In genomic region chrX:150310417-150310816, GRCh38 we compare ENCODE assay signal across 32 cellular contexts.
"Had no signal": no experiment of that assay in that cellular context is flagged by ENCODE, and none has a peak within 500 bp of the region (broad histone marks: within the 10 kb centered on the region; RNA-seq: fewer than 3 reads in every experiment).

No MANE protein-coding gene starts in this region.

- H3K36me3 Mint-ChIP-seq: naive thymus-derived CD4-positive, alpha-beta T cell; natural killer cell; stimulated activated memory B cell treated with anti-CD40 and anti-IgM and Interleukin-4, amounts not matched to agents 10 μg/mL and 1 μg/mL and 100 μg/mL, for 72 hours; type B pancreatic cell had no signal

- H3K9me3 Mint-ChIP-seq: natural killer cell; stimulated activated memory B cell treated with anti-CD40 and anti-IgM and Interleukin-4, amounts not matched to agents 10 μg/mL and 1 μg/mL and 100 μg/mL, for 72 hours; stimulated activated naive CD8-positive, alpha-beta T cell treated with anti-CD3 and anti-CD28 coated beads, Interleukin-15, amount 100 ng/mL, for 72 hours; type B pancreatic cell had no signal

- H3K9ac ChIP-seq: parathyroid adenoma had no signal

- H3K27ac ChIP-seq: neutrophil, ovary, parathyroid adenoma, psoas muscle, right lobe of liver, sigmoid colon, suprapubic skin, testis, tibial artery, transverse colon, upper lobe of right lung, uterus had no signal

- H3K4me3 ChIP-seq: ovary, psoas muscle, right lobe of liver, sigmoid colon, suprapubic skin, testis, tibial artery, transverse colon, upper lobe of right lung, uterus had no signal

- H3K27me3 ChIP-seq: neutrophil, ovary, right lobe of liver, sigmoid colon, suprapubic skin, testis, tibial artery, transverse colon, upper lobe of right lung, uterus had no signal

- H3K4me1 Mint-ChIP-seq: nephron; neural crest cell; stimulated activated memory B cell treated with anti-CD40 and anti-IgM and Interleukin-4, amounts not matched to agents 10 μg/mL and 1 μg/mL and 100 μg/mL, for 72 hours had no signal

- H3K27ac Mint-ChIP-seq: natural killer cell; nephron; progenitor cell of endocrine pancreas; stimulated activated memory B cell treated with anti-CD40 and anti-IgM and Interleukin-4, amounts not matched to agents 10 μg/mL and 1 μg/mL and 100 μg/mL, for 72 hours; type B pancreatic cell had no signal

- H3K4me1 ChIP-seq: parathyroid adenoma, psoas muscle, right lobe of liver, sigmoid colon, suprapubic skin, testis, tibial artery, transverse colon, upper lobe of right lung, uterus had no signal

- H3K36me3 ChIP-seq: neutrophil, ovary, right lobe of liver, sigmoid colon, suprapubic skin, tibial artery, transverse colon, upper lobe of right lung, uterus had no signal

- H3K9me3 ChIP-seq: neutrophil, ovary, psoas muscle, right lobe of liver, sigmoid colon, suprapubic skin, testis, tibial artery, transverse colon, upper lobe of right lung, uterus had no signal

- H2AFZ ChIP-seq: parathyroid adenoma had no signal

- FAIRE-seq: small intestine had no signal

- H3K4me3 Mint-ChIP-seq: naive thymus-derived CD4-positive, alpha-beta T cell; natural killer cell; nephron; neural crest cell; stimulated activated memory B cell treated with anti-CD40 and anti-IgM and Interleukin-4, amounts not matched to agents 10 μg/mL and 1 μg/mL and 100 μg/mL, for 72 hours; stimulated activated naive CD8-positive, alpha-beta T cell treated with anti-CD3 and anti-CD28 coated beads, Interleukin-15, amount 100 ng/mL, for 72 hours; type B pancreatic cell had no signal

- H3K79me2 ChIP-seq: parathyroid adenoma had no signal

- DNase-seq: naive thymus-derived CD4-positive, alpha-beta T cell; natural killer cell; nucleus accumbens; ovary; posterior cingulate gyrus; psoas muscle; right cardiac atrium; right lobe of liver; sigmoid colon; small intestine; stimulated activated CD4-positive, alpha-beta T cell treated with anti-CD3 and anti-CD28 coated beads, Interleukin-12 subunit alpha, Interleukin-12 subunit beta, amount 100 ng/mL, for 4 hours; stimulated activated CD4-positive, alpha-beta T cell treated with anti-CD3 and anti-CD28 coated beads, Interleukin-1b, Interleukin-23, amount 100 ng/mL, for 48 hours; stimulated activated CD4-positive, alpha-beta T cell treated with anti-CD3 and anti-CD28 coated beads, Interleukin-4, amount 100 ng/mL, for 1 hour; stimulated activated CD4-positive, alpha-beta T cell treated with anti-CD3 and anti-CD28 coated beads, Interleukin-4, amount 100 ng/mL, for 4 hours; stimulated activated CD8-positive, alpha-beta memory T cell treated with anti-CD3 and anti-CD28 coated beads, Interleukin-4, amount 100 ng/mL, for 48 hours; stimulated activated naive CD4-positive, alpha-beta T cell; stimulated activated naive CD8-positive, alpha-beta T cell treated with anti-CD3 and anti-CD28 coated beads, Interleukin-15, amount 100 ng/mL, for 72 hours; stimulated activated naive CD8-positive, alpha-beta T cell treated with anti-CD3 and anti-CD28 coated beads, Interleukin-15, Interleukin-2, amounts not matched to agents 100 U/mL and 50 U/mL, for 24 hours; substantia nigra; testis; tibial artery; transverse colon; upper lobe of right lung; uterus had no signal

- H3K27me3 Mint-ChIP-seq: naive thymus-derived CD4-positive, alpha-beta T cell; progenitor cell of endocrine pancreas; stimulated activated naive CD8-positive, alpha-beta T cell treated with anti-CD3 and anti-CD28 coated beads, Interleukin-15, amount 100 ng/mL, for 72 hours; type B pancreatic cell had no signal
